ENCODE assay signal across 2 cellular contexts in the genomic region with DNA sequence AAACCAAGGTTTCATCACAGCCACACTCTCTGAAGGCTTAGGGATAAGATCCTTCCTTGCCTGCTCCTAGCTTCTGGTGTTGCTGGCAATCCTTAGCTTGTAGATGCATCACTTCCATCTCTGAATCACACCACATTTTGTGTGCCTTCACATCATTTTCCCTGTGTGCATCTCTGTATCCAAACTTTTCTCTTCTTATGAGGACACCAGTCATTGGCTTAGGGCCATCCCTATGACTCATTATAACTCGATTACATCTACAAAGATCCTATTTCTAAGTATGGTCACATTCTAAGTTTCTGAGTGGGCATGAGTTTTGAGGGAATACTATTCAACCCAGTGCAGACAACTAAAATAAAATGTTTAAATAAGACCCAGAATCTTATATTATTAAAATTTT.
TF ChIP-seq lines count a peak whose summit lies in the region.

No MANE protein-coding gene starts in this region.

TF ChIP-seq in IMR-90, 13 proteins besides CTCF, POLR2A, EP300 and RAD21:
- TF ChIP-seq SMC3 (IDR thresholded peaks at IDR 0.05; ENCODE audit: low read depth, low read length) (no peak), USF2 (IDR thresholded peaks at IDR 0.05; ENCODE audit: low read depth, low read length) (no peak), MAFK (IDR thresholded peaks at IDR 0.05; ENCODE audit: low read depth, low read length) (no peak), RCOR1 (IDR thresholded peaks at IDR 0.05; ENCODE audit: insufficient replicate concordance, low read length) (no peak), CEBPB (IDR thresholded peaks at IDR 0.05; ENCODE audit: low read depth, low read length) (no peak), FOS (IDR thresholded peaks at IDR 0.05; ENCODE audit: low read depth, low read length) (no peak), ELK1 (IDR thresholded peaks at IDR 0.05; ENCODE audit: borderline replicate concordance, low read depth, low read length) (no peak), MXI1 (IDR thresholded peaks at IDR 0.05; ENCODE audit: borderline replicate concordance, low read depth, low read length) (no peak)
TF ChIP-seq in IMR-90: peak in this region for 0.

TF ChIP-seq in SK-N-SH, 30 proteins besides CTCF, POLR2A, EP300 and RAD21:
- TF ChIP-seq RCOR1 (IDR thresholded peaks at IDR 0.05; ENCODE audit: low read length) (no peak), SIN3A (IDR thresholded peaks at IDR 0.05; ENCODE audit: borderline replicate concordance, low read depth, low read length) (no peak), TCF12 (IDR thresholded peaks at IDR 0.05) (no peak), YY1 (IDR thresholded peaks at IDR 0.05; ENCODE audit: low read depth) (no peak)
- TF ChIP-seq, protein P1, sequence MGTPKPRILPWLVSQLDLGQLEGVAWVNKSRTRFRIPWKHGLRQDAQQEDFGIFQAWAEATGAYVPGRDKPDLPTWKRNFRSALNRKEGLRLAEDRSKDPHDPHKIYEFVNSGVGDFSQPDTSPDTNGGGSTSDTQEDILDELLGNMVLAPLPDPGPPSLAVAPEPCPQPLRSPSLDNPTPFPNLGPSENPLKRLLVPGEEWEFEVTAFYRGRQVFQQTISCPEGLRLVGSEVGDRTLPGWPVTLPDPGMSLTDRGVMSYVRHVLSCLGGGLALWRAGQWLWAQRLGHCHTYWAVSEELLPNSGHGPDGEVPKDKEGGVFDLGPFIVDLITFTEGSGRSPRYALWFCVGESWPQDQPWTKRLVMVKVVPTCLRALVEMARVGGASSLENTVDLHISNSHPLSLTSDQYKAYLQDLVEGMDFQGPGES (IDR thresholded peaks at IDR 0.05; ENCODE audit: low read depth, low read length), result no peak
